Comparison of ENCODE assay signal across 1 cellular context in genomic region chr10:21588159-21588558, GRCh38.
TF ChIP-seq lines count a peak whose summit lies in the region.
"Not testable (repeated sequence)": the region's sequence is repeated elsewhere in the genome, so short reads cannot be mapped to it uniquely, and the experiment has no call there.

No MANE protein-coding gene starts in this region.

TF ChIP-seq in K562, 482 proteins besides CTCF, POLR2A, EP300 and RAD21 (continued from another document):
- TF ChIP-seq ATF3 (IDR thresholded peaks at IDR 0.05) (0 out of 2 replicates have a peak, but pooled peaks have one; percentile 27), KDM1A (IDR thresholded peaks at IDR 0.05) (peak; percentile 56 to 59), FOSL1 (tag; conservative IDR thresholded peaks at IDR 0.05) (peak; percentile 71)
- not testable (repeated sequence) for TF ChIP-seq ATF3 (CRISPR knock-in tag; conservative IDR thresholded peaks at IDR 0.05)
TF ChIP-seq in K562: peak in this region for 7; not testable (repeated sequence) for 475.
